In the genomic region with DNA sequence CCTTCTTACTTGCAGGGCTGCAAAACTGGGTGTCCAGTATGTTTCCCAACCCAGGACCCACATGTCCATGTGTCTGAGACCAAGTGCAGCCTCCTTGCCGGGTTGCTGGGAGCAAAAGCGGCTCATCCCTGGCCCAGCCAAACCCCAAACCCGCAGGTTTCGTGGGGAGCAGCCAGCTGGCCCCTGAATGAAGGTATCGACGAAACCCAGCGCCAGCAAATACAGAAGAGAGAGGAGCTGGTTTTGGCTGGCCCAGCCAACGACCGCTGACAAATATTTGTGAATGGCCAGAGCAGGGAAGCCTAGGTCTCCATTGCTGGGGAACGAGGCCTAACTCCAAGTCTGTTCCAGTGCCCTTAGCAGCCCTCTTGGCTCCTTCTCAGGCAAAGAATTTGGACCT, we compare ENCODE assay signal across 16 cellular contexts.
"Had no signal": no experiment of that assay in that cellular context is flagged by ENCODE, and none has a peak within 500 bp of the region (broad histone marks: within the 10 kb centered on the region; RNA-seq: fewer than 3 reads in every experiment).

No MANE protein-coding gene starts in this region.

- H3K79me2 ChIP-seq: hepatocyte had no signal

- ATAC-seq: left colon; natural killer cell; stimulated activated naive CD8-positive, alpha-beta T cell treated with anti-CD3 and anti-CD28 coated beads, Interleukin-15, amount 100 ng/mL, for 72 hours had no signal

- H3K27ac ChIP-seq: hepatocyte, sigmoid colon, thoracic aorta, transverse colon had no signal

- H2AFZ ChIP-seq: hepatocyte had no signal

- DNase-seq: cortex of kidney; effector CD8-positive, alpha-beta T cell; foreskin melanocyte; head of caudate nucleus; left colon; natural killer cell; sigmoid colon; stimulated activated CD4-positive, alpha-beta T cell treated with anti-CD3 and anti-CD28 coated beads, Interleukin-2, amount 100 ng/mL, for 24 hours; stimulated activated CD4-positive, alpha-beta T cell treated with anti-CD3 and anti-CD28 coated beads, Interleukin-4, amount 100 ng/mL, for 4 hours; stimulated activated naive B cell treated with anti-CD40 and anti-IgM and Interleukin-4, amounts not matched to agents 10 μg/mL and 1 μg/mL and 100 μg/mL, for 72 hours; stimulated activated naive CD8-positive, alpha-beta T cell treated with anti-CD3 and anti-CD28 coated beads, Interleukin-15, amount 100 ng/mL, for 72 hours; transverse colon had no signal

- H3K27me3 ChIP-seq: dorsolateral prefrontal cortex, hepatocyte, sigmoid colon, transverse colon had no signal

- H3K36me3 ChIP-seq: thoracic aorta, transverse colon had no signal

- H3K4me2 ChIP-seq: hepatocyte had no signal

- H3K4me3 ChIP-seq: dorsolateral prefrontal cortex, hepatocyte, sigmoid colon, skin epidermis, thoracic aorta, transverse colon had no signal

- H3K9me3 ChIP-seq: sigmoid colon, thoracic aorta, transverse colon had no signal
